Comparison of ENCODE assay signal across 9 cellular contexts in the genomic region with DNA sequence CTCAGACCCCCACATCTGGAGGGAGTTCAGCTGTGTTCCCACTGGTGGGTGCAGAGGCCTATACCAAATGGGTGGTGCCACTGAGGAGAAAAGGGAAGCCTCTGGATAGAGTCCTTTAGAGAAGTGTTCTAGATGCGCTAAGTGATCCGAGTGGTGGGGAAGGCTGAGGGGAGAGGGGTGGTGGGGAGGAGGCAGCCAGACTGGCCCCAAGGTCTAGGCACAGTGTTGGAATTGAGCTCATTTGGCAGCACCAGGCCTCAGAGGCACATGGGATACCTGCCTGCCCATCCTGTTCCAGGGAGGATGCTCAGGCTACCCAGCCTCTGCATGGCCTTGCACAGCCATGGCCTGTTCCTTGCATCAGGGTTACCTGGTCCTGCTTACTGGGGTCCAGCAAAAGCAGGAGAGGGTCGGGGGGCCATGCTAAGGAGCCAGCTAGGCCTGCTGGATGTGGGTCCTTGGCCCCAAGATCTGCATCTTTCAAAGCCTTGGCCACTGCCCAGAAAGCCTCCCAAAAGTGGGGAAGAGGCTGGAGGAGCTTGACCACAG.
"Had no signal": no experiment of that assay in that cellular context is flagged by ENCODE, and none has a peak within 500 bp of the region (broad histone marks: within the 10 kb centered on the region; RNA-seq: fewer than 3 reads in every experiment).

No MANE protein-coding gene starts in this region.

- H3K27ac Mint-ChIP-seq: activated naive CD4-positive, alpha-beta T cell treated with anti-CD3 and anti-CD28 coated beads, Interleukin-2, amount 10 ng/mL, durations not matched to agents 7 days and 5 days; activated T-helper 2 cell treated with anti-CD3 and anti-CD28 coated beads, Interferon-gamma antibody, Interleukin-2, Interleukin-4, amounts not matched to agents 10 μg/mL and 5 μg/mL and 100 μg/mL, durations not matched to agents 14 hours and 24 hours and 36 hours; nephron progenitor cell; stimulated activated naive CD8-positive, alpha-beta T cell treated with anti-CD3 and anti-CD28 coated beads, Interleukin-15, Interleukin-2, amounts not matched to agents 100 ng/mL and 50 ng/mL, for 24 hours had no signal

- H3K9me3 Mint-ChIP-seq: activated naive CD4-positive, alpha-beta T cell treated with anti-CD3 and anti-CD28 coated beads, Interleukin-2, amount 10 ng/mL, durations not matched to agents 7 days and 5 days; activated T-helper 2 cell treated with anti-CD3 and anti-CD28 coated beads, Interferon-gamma antibody, Interleukin-2, Interleukin-4, amounts not matched to agents 10 μg/mL and 5 μg/mL and 100 μg/mL, durations not matched to agents 14 hours and 24 hours and 36 hours; stimulated activated naive CD8-positive, alpha-beta T cell treated with anti-CD3 and anti-CD28 coated beads, Interleukin-15, Interleukin-2, amounts not matched to agents 100 ng/mL and 50 ng/mL, for 24 hours had no signal

- DNase-seq: cortex of kidney, sigmoid colon had no signal

- H3K9me3 ChIP-seq: adrenal gland, gastrocnemius medialis, sigmoid colon, testis had no signal

- H3K27me3 Mint-ChIP-seq: activated naive CD4-positive, alpha-beta T cell treated with anti-CD3 and anti-CD28 coated beads, Interleukin-2, amount 10 ng/mL, durations not matched to agents 7 days and 5 days; stimulated activated naive CD8-positive, alpha-beta T cell treated with anti-CD3 and anti-CD28 coated beads, Interleukin-15, Interleukin-2, amounts not matched to agents 100 ng/mL and 50 ng/mL, for 24 hours had no signal

- H3K36me3 Mint-ChIP-seq: activated naive CD4-positive, alpha-beta T cell treated with anti-CD3 and anti-CD28 coated beads, Interleukin-2, amount 10 ng/mL, durations not matched to agents 7 days and 5 days had no signal

- H3K27me3 ChIP-seq: adrenal gland, gastrocnemius medialis, sigmoid colon, testis had no signal

- H3K4me1 ChIP-seq: adrenal gland, sigmoid colon had no signal

- H3K27ac ChIP-seq: adrenal gland, gastrocnemius medialis, sigmoid colon, testis had no signal

- H3K36me3 ChIP-seq: adrenal gland, gastrocnemius medialis had no signal

- H3K4me3 ChIP-seq: adrenal gland, gastrocnemius medialis, sigmoid colon, testis had no signal

- H3K4me3 Mint-ChIP-seq: activated naive CD4-positive, alpha-beta T cell treated with anti-CD3 and anti-CD28 coated beads, Interleukin-2, amount 10 ng/mL, durations not matched to agents 7 days and 5 days; nephron progenitor cell; stimulated activated naive CD8-positive, alpha-beta T cell treated with anti-CD3 and anti-CD28 coated beads, Interleukin-15, Interleukin-2, amounts not matched to agents 100 ng/mL and 50 ng/mL, for 24 hours had no signal
